In genomic region chr7:33886100-33886623, GRCh38 we compare ENCODE assay signal across 11 cellular contexts. TPM values are rescaled to one million over a fixed set of nuclear protein-coding genes. Genes with fewer than 3 reads are reported as not detected.
DNase-seq lines count a peak whose midpoint lies in the region; ATAC-seq, FAIRE-seq and TF ChIP-seq lines count a peak whose summit lies in the region.
"Had no signal": no experiment of that assay in that cellular context is flagged by ENCODE, and none has a peak within 500 bp of the region (broad histone marks: within the 10 kb centered on the region; RNA-seq: fewer than 3 reads in every experiment).

No MANE protein-coding gene starts in this region.

- peaks cover 15% of the 10 kb centered on the region for H3K4me1 Mint-ChIP-seq in glutamatergic neuron (ENCODE audit: low read depth, unreplicated experiment)
- H3K4me1 Mint-ChIP-seq: activated naive CD8-positive, alpha-beta T cell treated with anti-CD3 and anti-CD28 coated beads, Interleukin-2, amount 10 ng/mL, durations not matched to agents 7 days and 5 days; naive thymus-derived CD8-positive, alpha-beta T cell had no signal

- no peaks in the 10 kb centered on the region for H3K36me3 Mint-ChIP-seq in glutamatergic neuron (ENCODE audit: unreplicated experiment)
- H3K36me3 Mint-ChIP-seq: activated naive CD8-positive, alpha-beta T cell treated with anti-CD3 and anti-CD28 coated beads, Interleukin-2, amount 10 ng/mL, durations not matched to agents 7 days and 5 days; naive thymus-derived CD8-positive, alpha-beta T cell had no signal

- H3K36me3 ChIP-seq in BE2C, result no peaks in the 10 kb centered on the region
- no peaks in the 10 kb centered on the region for H3K36me3 ChIP-seq in H7 (replicated peaks; ENCODE audit: control insufficient read depth, insufficient read depth, low read length)
- H3K36me3 ChIP-seq: tibial nerve had no signal

- ATAC-seq in GM18858 (IDR thresholded peaks at IDR 0.05; ENCODE audit: unreplicated experiment), result no peak
- ATAC-seq in HG03571 (IDR thresholded peaks at IDR 0.05; ENCODE audit: unreplicated experiment), result no peak
- ATAC-seq: naive thymus-derived CD8-positive, alpha-beta T cell had no signal

- no peaks in the 10 kb centered on the region for H3K9me3 Mint-ChIP-seq in glutamatergic neuron (ENCODE audit: unreplicated experiment)
- H3K9me3 Mint-ChIP-seq: activated naive CD8-positive, alpha-beta T cell treated with anti-CD3 and anti-CD28 coated beads, Interleukin-2, amount 10 ng/mL, durations not matched to agents 7 days and 5 days; naive thymus-derived CD8-positive, alpha-beta T cell had no signal

- TF ChIP-seq CTCF in BE2C (IDR thresholded peaks at IDR 0.05; ENCODE audit: low read depth, low read length) (peak; percentile 30), glutamatergic neuron (IDR thresholded peaks at IDR 0.05; ENCODE audit: partially characterized antibody, unreplicated experiment) (peak; percentile 70)

- H3K4me3 ChIP-seq in BE2C (ENCODE audit: low read depth, low read length) (no peak overlapping the region), H7 (ENCODE audit: insufficient read depth, low read depth, low read length) (no peak overlapping the region)
- H3K4me3 ChIP-seq: tibial nerve had no signal

- H3K27me3 ChIP-seq in BE2C (no peaks in the 10 kb centered on the region), H7 (ENCODE audit: control insufficient read depth, insufficient read depth, low read length) (no peaks in the 10 kb centered on the region)
- H3K27me3 ChIP-seq: tibial nerve had no signal

- H3K4me3 Mint-ChIP-seq in glutamatergic neuron (ENCODE audit: unreplicated experiment), result no peak overlapping the region
- H3K4me3 Mint-ChIP-seq: activated naive CD8-positive, alpha-beta T cell treated with anti-CD3 and anti-CD28 coated beads, Interleukin-2, amount 10 ng/mL, durations not matched to agents 7 days and 5 days; naive thymus-derived CD8-positive, alpha-beta T cell had no signal

- no peak for FAIRE-seq in RCC 7860 (lab: Jason Lieb, UNC)

- no peaks in the 10 kb centered on the region for H3K4me1 ChIP-seq in BE2C

- no peak overlapping the region for H3K27ac Mint-ChIP-seq in glutamatergic neuron (ENCODE audit: unreplicated experiment)
- H3K27ac Mint-ChIP-seq: activated naive CD8-positive, alpha-beta T cell treated with anti-CD3 and anti-CD28 coated beads, Interleukin-2, amount 10 ng/mL, durations not matched to agents 7 days and 5 days; naive thymus-derived CD8-positive, alpha-beta T cell had no signal

- no peaks in the 10 kb centered on the region for H3K9me3 ChIP-seq in BE2C
- H3K9me3 ChIP-seq: tibial nerve had no signal

- peaks cover 4% of the 10 kb centered on the region for H3K27me3 Mint-ChIP-seq in glutamatergic neuron (ENCODE audit: unreplicated experiment)

- DNase-seq in BE2C (peak; percentile 28), H7 (peak; percentile 51), SHP77 (lab: John Stamatoyannopoulos, UW) (peak; percentile 20 to 54), glutamatergic neuron (peak; percentile 75), RCC 7860 (ENCODE audit: low spot score) (no peak)
- DNase-seq in effector CD4-positive, alpha-beta T cell, result no peak
- DNase-seq: activated naive CD8-positive, alpha-beta T cell treated with anti-CD3 and anti-CD28 coated beads, Interleukin-2, amount 10 ng/mL, durations not matched to agents 7 days and 5 days; naive thymus-derived CD8-positive, alpha-beta T cell had no signal

RNA-seq across cellular contexts. Expression of gene BMPER, which starts 19.2 kb away (rescaled TPM):
- polyA plus RNA-seq in BE2C (2012; ENCODE audit: insufficient read depth, insufficient read length, low read depth), result 0.17 TPM
- total RNA-seq in H7 (2014; rRNA removed; shearing (Covaris generic)), result 0.41 and 2.4 TPM in 2 replicates
- 16.2 TPM for total RNA-seq in glutamatergic neuron (ENCODE audit: unreplicated experiment)
- total RNA-seq: activated naive CD8-positive, alpha-beta T cell treated with anti-CD3 and anti-CD28 coated beads, Interleukin-2, amount 10 ng/mL, durations not matched to agents 7 days and 5 days; naive thymus-derived CD8-positive, alpha-beta T cell had no signal
- polyA plus RNA-seq: naive thymus-derived CD8-positive, alpha-beta T cell had no signal

Comparison
In these comparisons a context has a peak if more than half of its experiments do, and no peak if none do; other contexts are left out.
1. DNase-seq: peak in BE2C (single experiment), H7 (single experiment), SHP77 (2 of 2) and glutamatergic neuron (single experiment); none in RCC 7860 (single experiment) and effector CD4-positive, alpha-beta T cell (single experiment).